In genomic region chr1:205121660-205122488, GRCh38 we compare ENCODE assay signal across 1 cellular context.
A peak's percentile ranks its signal among the peaks of the same experiment; 100 is the strongest.
TF ChIP-seq lines count a peak whose summit lies in the region.

RBBP5 (minus strand) TSS chr1:205121978; CDS start chr1:205121873, 105 bp downstream.

TF ChIP-seq in HepG2, 621 proteins besides CTCF, POLR2A, EP300 and RAD21 (continued from another document and continues in another):
- TF ChIP-seq, protein P1, sequence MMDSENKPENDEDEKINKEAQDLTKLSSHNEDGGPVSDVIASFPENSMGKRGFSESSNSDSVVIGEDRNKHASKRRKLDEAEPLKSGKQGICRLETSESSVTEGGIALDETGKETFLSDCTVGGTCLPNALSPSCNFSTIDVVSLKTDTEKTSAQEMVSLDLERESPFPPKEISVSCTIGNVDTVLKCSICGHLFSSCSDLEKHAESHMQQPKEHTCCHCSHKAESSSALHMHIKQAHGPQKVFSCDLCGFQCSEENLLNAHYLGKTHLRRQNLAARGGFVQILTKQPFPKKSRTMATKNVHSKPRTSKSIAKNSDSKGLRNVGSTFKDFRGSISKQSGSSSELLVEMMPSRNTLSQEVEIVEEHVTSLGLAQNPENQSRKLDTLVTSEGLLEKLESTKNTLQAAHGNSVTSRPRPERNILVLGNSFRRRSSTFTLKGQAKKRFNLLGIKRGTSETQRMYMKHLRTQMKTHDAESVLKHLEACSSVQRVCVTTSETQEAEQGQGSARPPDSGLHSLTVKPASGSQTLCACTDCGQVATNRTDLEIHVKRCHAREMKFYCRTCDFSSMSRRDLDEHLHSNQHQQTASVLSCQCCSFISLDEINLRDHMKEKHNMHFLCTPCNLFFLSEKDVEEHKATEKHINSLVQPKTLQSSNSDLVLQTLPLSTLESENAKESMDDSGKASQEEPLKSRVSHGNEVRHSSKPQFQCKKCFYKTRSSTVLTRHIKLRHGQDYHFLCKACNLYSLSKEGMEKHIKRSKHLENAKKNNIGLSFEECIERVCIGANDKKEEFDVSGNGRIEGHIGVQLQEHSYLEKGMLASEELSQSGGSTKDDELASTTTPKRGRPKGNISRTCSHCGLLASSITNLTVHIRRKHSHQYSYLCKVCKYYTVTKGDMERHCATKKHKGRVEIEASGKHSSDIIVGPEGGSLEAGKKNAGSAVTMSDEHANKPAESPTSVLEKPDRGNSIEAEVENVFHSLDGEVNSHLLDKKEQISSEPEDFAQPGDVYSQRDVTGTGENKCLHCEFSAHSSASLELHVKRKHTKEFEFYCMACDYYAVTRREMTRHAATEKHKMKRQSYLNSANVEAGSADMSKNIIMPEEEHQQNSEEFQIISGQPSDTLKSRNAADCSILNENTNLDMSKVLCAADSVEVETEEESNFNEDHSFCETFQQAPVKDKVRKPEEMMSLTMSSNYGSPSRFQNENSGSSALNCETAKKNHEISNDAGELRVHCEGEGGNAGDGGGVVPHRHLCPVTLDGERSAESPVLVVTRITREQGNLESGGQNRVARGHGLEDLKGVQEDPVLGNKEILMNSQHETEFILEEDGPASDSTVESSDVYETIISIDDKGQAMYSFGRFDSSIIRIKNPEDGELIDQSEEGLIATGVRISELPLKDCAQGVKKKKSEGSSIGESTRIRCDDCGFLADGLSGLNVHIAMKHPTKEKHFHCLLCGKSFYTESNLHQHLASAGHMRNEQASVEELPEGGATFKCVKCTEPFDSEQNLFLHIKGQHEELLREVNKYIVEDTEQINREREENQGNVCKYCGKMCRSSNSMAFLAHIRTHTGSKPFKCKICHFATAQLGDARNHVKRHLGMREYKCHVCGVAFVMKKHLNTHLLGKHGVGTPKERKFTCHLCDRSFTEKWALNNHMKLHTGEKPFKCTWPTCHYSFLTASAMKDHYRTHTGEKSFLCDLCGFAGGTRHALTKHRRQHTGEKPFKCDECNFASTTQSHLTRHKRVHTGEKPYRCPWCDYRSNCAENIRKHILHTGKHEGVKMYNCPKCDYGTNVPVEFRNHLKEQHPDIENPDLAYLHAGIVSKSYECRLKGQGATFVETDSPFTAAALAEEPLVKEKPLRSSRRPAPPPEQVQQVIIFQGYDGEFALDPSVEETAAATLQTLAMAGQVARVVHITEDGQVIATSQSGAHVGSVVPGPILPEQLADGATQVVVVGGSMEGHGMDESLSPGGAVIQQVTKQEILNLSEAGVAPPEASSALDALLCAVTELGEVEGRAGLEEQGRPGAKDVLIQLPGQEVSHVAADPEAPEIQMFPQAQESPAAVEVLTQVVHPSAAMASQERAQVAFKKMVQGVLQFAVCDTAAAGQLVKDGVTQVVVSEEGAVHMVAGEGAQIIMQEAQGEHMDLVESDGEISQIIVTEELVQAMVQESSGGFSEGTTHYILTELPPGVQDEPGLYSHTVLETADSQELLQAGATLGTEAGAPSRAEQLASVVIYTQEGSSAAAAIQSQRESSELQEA (CRISPR knock-in tag; IDR thresholded peaks at IDR 0.05; ENCODE audit: not compliant biosample characterization): peak; percentile 54
- no peak for TF ChIP-seq RBM22 (optimal IDR thresholded peaks at IDR 0.05; ENCODE audit: low read length)
- TF ChIP-seq THAP11 (CRISPR knock-in tag; IDR thresholded peaks at IDR 0.05): peak; percentile 97
- 0 out of 2 replicates have a peak, but pooled peaks have one; percentile 29 for TF ChIP-seq ZNF546 (CRISPR knock-in tag; conservative IDR thresholded peaks at IDR 0.05)
- TF ChIP-seq GLMP (CRISPR knock-in tag; IDR thresholded peaks at IDR 0.05; ENCODE audit: borderline replicate concordance): no peak
- 0 out of 2 replicates have a peak, but pooled peaks have one; percentile 36 for TF ChIP-seq ZBTB38 (CRISPR knock-in tag; IDR thresholded peaks at IDR 0.05)
- peak; percentile 98 for TF ChIP-seq KMT2B (CRISPR knock-in tag; IDR thresholded peaks at IDR 0.05)
- no peak for TF ChIP-seq HHEX (CRISPR knock-in tag; IDR thresholded peaks at IDR 0.05)
- no peak for TF ChIP-seq BHLHE40 (IDR thresholded peaks at IDR 0.05; ENCODE audit: low read length)
- TF ChIP-seq ZNF878 (CRISPR knock-in tag; IDR thresholded peaks at IDR 0.05): no peak
- TF ChIP-seq MTF1 (CRISPR knock-in tag; IDR thresholded peaks at IDR 0.05): no peak
- TF ChIP-seq RARG (CRISPR knock-in tag; IDR thresholded peaks at IDR 0.05; ENCODE audit: low read depth): 0 out of 2 replicates have a peak, but pooled peaks have one; percentile 72
- TF ChIP-seq SIX1 (CRISPR knock-in tag; IDR thresholded peaks at IDR 0.05; ENCODE audit: borderline replicate concordance): peak; percentile 30; the same call in 1 of the 2 replicates
- TF ChIP-seq HNF4A (CRISPR knock-in tag; IDR thresholded peaks at IDR 0.05): peak; percentile 38
- peak; percentile 48 for TF ChIP-seq STAG1 (CRISPR knock-in tag; IDR thresholded peaks at IDR 0.05)
- TF ChIP-seq HES4 (CRISPR knock-in tag; IDR thresholded peaks at IDR 0.05; ENCODE audit: borderline replicate concordance): no peak
- no peak for TF ChIP-seq ZSCAN12 (CRISPR knock-in tag; IDR thresholded peaks at IDR 0.05)
- no peak for TF ChIP-seq NRL (CRISPR knock-in tag; IDR thresholded peaks at IDR 0.05; ENCODE audit: borderline replicate concordance)
- TF ChIP-seq NFATC3 (CRISPR knock-in tag; IDR thresholded peaks at IDR 0.05): no peak
- peak; percentile 72 for TF ChIP-seq GABPA (IDR thresholded peaks at IDR 0.05; ENCODE audit: low read depth, low read length)
- peak; percentile 94 for TF ChIP-seq GABPA (CRISPR knock-in tag; IDR thresholded peaks at IDR 0.05; ENCODE audit: low read depth)
- TF ChIP-seq KDM4B (CRISPR knock-in tag; IDR thresholded peaks at IDR 0.05): peak; percentile 46
- peak; percentile 47; the same call in 1 of the 2 replicates for TF ChIP-seq ZNF225 (CRISPR knock-in tag; IDR thresholded peaks at IDR 0.05)
- peak; percentile 92 for TF ChIP-seq ZNF331 (CRISPR knock-in tag; IDR thresholded peaks at IDR 0.05)
- TF ChIP-seq FOXA3 (CRISPR knock-in tag; IDR thresholded peaks at IDR 0.05): peak; percentile 78; the same call in 1 of the 2 replicates
- TF ChIP-seq JUND (CRISPR knock-in tag; IDR thresholded peaks at IDR 0.05): no peak
- peak; percentile 94; the same call in 1 of the 2 replicates for TF ChIP-seq ZNF136 (CRISPR knock-in tag; IDR thresholded peaks at IDR 0.05; ENCODE audit: low read depth)
- no peak for TF ChIP-seq ZBTB42 (CRISPR knock-in tag; IDR thresholded peaks at IDR 0.05)
- TF ChIP-seq POGK (CRISPR knock-in tag; conservative IDR thresholded peaks at IDR 0.05): peak; percentile 76; the same call in 1 of the 2 replicates
- TF ChIP-seq, protein P2, sequence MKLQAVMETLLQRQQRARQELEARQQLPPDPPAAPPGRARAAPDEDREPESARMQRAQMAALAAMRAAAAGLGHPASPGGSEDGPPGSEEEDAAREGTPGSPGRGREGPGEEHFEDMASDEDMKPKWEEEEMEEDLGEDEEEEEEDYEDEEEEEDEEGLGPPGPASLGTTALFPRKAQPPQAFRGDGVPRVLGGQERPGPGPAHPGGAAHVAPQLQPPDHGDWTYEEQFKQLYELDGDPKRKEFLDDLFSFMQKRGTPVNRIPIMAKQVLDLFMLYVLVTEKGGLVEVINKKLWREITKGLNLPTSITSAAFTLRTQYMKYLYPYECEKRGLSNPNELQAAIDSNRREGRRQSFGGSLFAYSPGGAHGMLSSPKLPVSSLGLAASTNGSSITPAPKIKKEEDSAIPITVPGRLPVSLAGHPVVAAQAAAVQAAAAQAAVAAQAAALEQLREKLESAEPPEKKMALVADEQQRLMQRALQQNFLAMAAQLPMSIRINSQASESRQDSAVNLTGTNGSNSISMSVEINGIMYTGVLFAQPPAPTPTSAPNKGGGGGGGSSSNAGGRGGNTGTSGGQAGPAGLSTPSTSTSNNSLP (IDR thresholded peaks at IDR 0.05; ENCODE audit: low read depth, low read length): peak; percentile 74; the same call in 1 of the 2 replicates
- no peak for TF ChIP-seq RFX5 (IDR thresholded peaks at IDR 0.05; ENCODE audit: low read depth, low read length)
- no peak for TF ChIP-seq TRIM24 (CRISPR knock-in tag; IDR thresholded peaks at IDR 0.05)
- peak; percentile 77 for TF ChIP-seq TFDP2 (CRISPR knock-in tag; IDR thresholded peaks at IDR 0.05)
- no peak; the same call in 1 of the 2 replicates for TF ChIP-seq ZNF33A (CRISPR knock-in tag; IDR thresholded peaks at IDR 0.05; ENCODE audit: borderline replicate concordance)
- no peak for TF ChIP-seq ZBTB43 (CRISPR knock-in tag; conservative IDR thresholded peaks at IDR 0.05)
- peak; percentile 87 for TF ChIP-seq NAIF1 (CRISPR knock-in tag; IDR thresholded peaks at IDR 0.05; ENCODE audit: borderline replicate concordance)
- no peak for TF ChIP-seq TBP (CRISPR knock-in tag; IDR thresholded peaks at IDR 0.05)
- TF ChIP-seq ZC3H13 (CRISPR knock-in tag; IDR thresholded peaks at IDR 0.05): no peak; the same call in 1 of the 2 replicates
- TF ChIP-seq ZNF556 (CRISPR knock-in tag; IDR thresholded peaks at IDR 0.05; ENCODE audit: borderline replicate concordance): peak; percentile 95
- peak; percentile 92 for TF ChIP-seq HDAC1 (CRISPR knock-in tag; IDR thresholded peaks at IDR 0.05)
- no peak for TF ChIP-seq AGO2 (optimal IDR thresholded peaks at IDR 0.05; ENCODE audit: low read depth, low read length)
- TF ChIP-seq KLF13 (CRISPR knock-in tag; IDR thresholded peaks at IDR 0.05): 0 out of 2 replicates have a peak, but pooled peaks have one; percentile 61
- peak; percentile 63; the same call in 1 of the 2 replicates for TF ChIP-seq SALL1 (CRISPR knock-in tag; IDR thresholded peaks at IDR 0.05)
- TF ChIP-seq, protein P3, sequence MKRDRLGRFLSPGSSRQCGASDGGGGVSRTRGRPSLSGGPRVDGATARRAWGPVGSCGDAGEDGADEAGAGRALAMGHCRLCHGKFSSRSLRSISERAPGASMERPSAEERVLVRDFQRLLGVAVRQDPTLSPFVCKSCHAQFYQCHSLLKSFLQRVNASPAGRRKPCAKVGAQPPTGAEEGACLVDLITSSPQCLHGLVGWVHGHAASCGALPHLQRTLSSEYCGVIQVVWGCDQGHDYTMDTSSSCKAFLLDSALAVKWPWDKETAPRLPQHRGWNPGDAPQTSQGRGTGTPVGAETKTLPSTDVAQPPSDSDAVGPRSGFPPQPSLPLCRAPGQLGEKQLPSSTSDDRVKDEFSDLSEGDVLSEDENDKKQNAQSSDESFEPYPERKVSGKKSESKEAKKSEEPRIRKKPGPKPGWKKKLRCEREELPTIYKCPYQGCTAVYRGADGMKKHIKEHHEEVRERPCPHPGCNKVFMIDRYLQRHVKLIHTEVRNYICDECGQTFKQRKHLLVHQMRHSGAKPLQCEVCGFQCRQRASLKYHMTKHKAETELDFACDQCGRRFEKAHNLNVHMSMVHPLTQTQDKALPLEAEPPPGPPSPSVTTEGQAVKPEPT (CRISPR knock-in tag; IDR thresholded peaks at IDR 0.05; ENCODE audit: low read depth): 0 out of 2 replicates have a peak, but pooled peaks have one; percentile 66
- TF ChIP-seq ZNF660 (CRISPR knock-in tag; IDR thresholded peaks at IDR 0.05; ENCODE audit: borderline replicate concordance, low read depth): no peak
- TF ChIP-seq ZNF33B (CRISPR knock-in tag; IDR thresholded peaks at IDR 0.05): no peak
- TF ChIP-seq ZNF557 (CRISPR knock-in tag; IDR thresholded peaks at IDR 0.05): no peak
- TF ChIP-seq ZFP36L1 (CRISPR knock-in tag; IDR thresholded peaks at IDR 0.05): no peak
- TF ChIP-seq TFAP4 (IDR thresholded peaks at IDR 0.05; ENCODE audit: borderline replicate concordance, low read depth): peak; percentile 17; the same call in 1 of the 2 replicates
